19 cellular contexts compared by ENCODE assay signal in genomic region chr10:108049668-108050067, GRCh38.
DNase-seq lines count a peak whose midpoint lies in the region; ATAC-seq and TF ChIP-seq lines count a peak whose summit lies in the region.
"Had no signal": no experiment of that assay in that cellular context is flagged by ENCODE, and none has a peak within 500 bp of the region (broad histone marks: within the 10 kb centered on the region; RNA-seq: fewer than 3 reads in every experiment).

No MANE protein-coding gene starts in this region.

- ATAC-seq in GM19351 (IDR thresholded peaks at IDR 0.05; ENCODE audit: unreplicated experiment) (peak; percentile 46), HG03432 (IDR thresholded peaks at IDR 0.05; ENCODE audit: unreplicated experiment) (peak; percentile 59), WTC11 (no peak)
- ATAC-seq: K562 had no signal

- peaks cover 17% of the 10 kb centered on the region for H3K9me3 Mint-ChIP-seq in WTC11

- no peak overlapping the region for H3K4me3 Mint-ChIP-seq in WTC11
- H3K4me3 Mint-ChIP-seq: B cell; CD4-positive, CD25-positive, alpha-beta regulatory T cell; CD8-positive, alpha-beta memory T cell had no signal

- no peak overlapping the region for H3K27ac Mint-ChIP-seq in WTC11
- H3K27ac Mint-ChIP-seq: B cell; CD4-positive, CD25-positive, alpha-beta regulatory T cell; CD8-positive, alpha-beta memory T cell had no signal

- DNase-seq in GM12865 (ENCODE audit: low read depth) (peak; percentile 60), epithelial cell of esophagus (ENCODE audit: low read depth) (peak; percentile 35), NCI-H128 (lab: John Stamatoyannopoulos, UW; ENCODE audit: unreplicated experiment) (no peak), WTC11 (ENCODE audit: low spot score) (no peak), NCI-H2227 (lab: John Stamatoyannopoulos, UW; ENCODE audit: unreplicated experiment) (no peak)
- DNase-seq: CD4-positive, CD25-positive, alpha-beta regulatory T cell; CD8-positive, alpha-beta memory T cell; COR-L47; DMS 273 treated with DMSO at 0.1 percent for 48 hours; DMS53; DND-41; EL; IMR-90 had no signal

- CTCF ChIA-PET in WTC11 (lab: Charles Lee): interaction anchor here (0.7 kb wide), 1 partner anchor 60 kb away, joined by 3 read pairs; no protein-coding TSS in a partner anchor

- H3K27me3 Mint-ChIP-seq in WTC11 (ENCODE audit: low read depth): peaks cover 4% of the 10 kb centered on the region; the same call in 1 of the 2 replicates
- H3K27me3 Mint-ChIP-seq: B cell; CD4-positive, CD25-positive, alpha-beta regulatory T cell; CD8-positive, alpha-beta memory T cell had no signal

- peaks cover 5% of the 10 kb centered on the region for H3K36me3 Mint-ChIP-seq in WTC11
- H3K36me3 Mint-ChIP-seq: CD4-positive, CD25-positive, alpha-beta regulatory T cell; CD8-positive, alpha-beta memory T cell had no signal

- TF ChIP-seq CTCF in GM12865 (IDR thresholded peaks at IDR 0.05; ENCODE audit: insufficient read depth, low read depth, low read length, missing control alignments): no peak
- TF ChIP-seq CTCF in epithelial cell of esophagus (IDR thresholded peaks at IDR 0.05; ENCODE audit: insufficient read depth, low read depth, low read length, missing control alignments): no peak
- TF ChIP-seq CTCF in WTC11 (IDR thresholded peaks at IDR 0.05): no peak

- POLR2A ChIA-PET in WTC11 (lab: Charles Lee): no interaction called here

- H3K4me3 ChIP-seq in GM12865 (ENCODE audit: low read depth, low read length): no peak overlapping the region
- no peak overlapping the region for H3K4me3 ChIP-seq in epithelial cell of esophagus (ENCODE audit: low read length)
- H3K4me3 ChIP-seq: BLaER1 treated with 17β-estradiol and CSF1 and Interleukin-3, amounts not matched to agents 10 nM and 100 nM; HAP-1; K562 had no signal

- peaks cover 26% of the 10 kb centered on the region for H3K4me1 Mint-ChIP-seq in WTC11
- H3K4me1 Mint-ChIP-seq: B cell; CD4-positive, CD25-positive, alpha-beta regulatory T cell; CD8-positive, alpha-beta memory T cell had no signal

TF ChIP-seq in WTC11, 78 proteins besides CTCF, POLR2A, EP300 and RAD21:
- TF ChIP-seq, protein P1, sequence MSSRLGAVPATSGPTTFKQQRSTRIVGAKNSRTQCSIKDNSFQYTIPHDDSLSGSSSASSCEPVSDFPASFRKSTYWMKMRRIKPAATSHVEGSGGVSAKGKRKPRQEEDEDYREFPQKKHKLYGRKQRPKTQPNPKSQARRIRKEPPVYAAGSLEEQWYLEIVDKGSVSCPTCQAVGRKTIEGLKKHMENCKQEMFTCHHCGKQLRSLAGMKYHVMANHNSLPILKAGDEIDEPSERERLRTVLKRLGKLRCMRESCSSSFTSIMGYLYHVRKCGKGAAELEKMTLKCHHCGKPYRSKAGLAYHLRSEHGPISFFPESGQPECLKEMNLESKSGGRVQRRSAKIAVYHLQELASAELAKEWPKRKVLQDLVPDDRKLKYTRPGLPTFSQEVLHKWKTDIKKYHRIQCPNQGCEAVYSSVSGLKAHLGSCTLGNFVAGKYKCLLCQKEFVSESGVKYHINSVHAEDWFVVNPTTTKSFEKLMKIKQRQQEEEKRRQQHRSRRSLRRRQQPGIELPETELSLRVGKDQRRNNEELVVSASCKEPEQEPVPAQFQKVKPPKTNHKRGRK (CRISPR knock-in tag; IDR thresholded peaks at IDR 0.05; ENCODE audit: borderline replicate concordance): no peak
- TF ChIP-seq NFATC4 (CRISPR knock-in tag; IDR thresholded peaks at IDR 0.05) (no peak), HMGA2 (CRISPR knock-in tag; IDR thresholded peaks at IDR 0.05) (no peak), FOXK1 (CRISPR knock-in tag; IDR thresholded peaks at IDR 0.05) (no peak), GRHL2 (CRISPR knock-in tag; IDR thresholded peaks at IDR 0.05; ENCODE audit: insufficient replicate concordance, severe bottlenecking) (no peak)
- TF ChIP-seq, protein P2, sequence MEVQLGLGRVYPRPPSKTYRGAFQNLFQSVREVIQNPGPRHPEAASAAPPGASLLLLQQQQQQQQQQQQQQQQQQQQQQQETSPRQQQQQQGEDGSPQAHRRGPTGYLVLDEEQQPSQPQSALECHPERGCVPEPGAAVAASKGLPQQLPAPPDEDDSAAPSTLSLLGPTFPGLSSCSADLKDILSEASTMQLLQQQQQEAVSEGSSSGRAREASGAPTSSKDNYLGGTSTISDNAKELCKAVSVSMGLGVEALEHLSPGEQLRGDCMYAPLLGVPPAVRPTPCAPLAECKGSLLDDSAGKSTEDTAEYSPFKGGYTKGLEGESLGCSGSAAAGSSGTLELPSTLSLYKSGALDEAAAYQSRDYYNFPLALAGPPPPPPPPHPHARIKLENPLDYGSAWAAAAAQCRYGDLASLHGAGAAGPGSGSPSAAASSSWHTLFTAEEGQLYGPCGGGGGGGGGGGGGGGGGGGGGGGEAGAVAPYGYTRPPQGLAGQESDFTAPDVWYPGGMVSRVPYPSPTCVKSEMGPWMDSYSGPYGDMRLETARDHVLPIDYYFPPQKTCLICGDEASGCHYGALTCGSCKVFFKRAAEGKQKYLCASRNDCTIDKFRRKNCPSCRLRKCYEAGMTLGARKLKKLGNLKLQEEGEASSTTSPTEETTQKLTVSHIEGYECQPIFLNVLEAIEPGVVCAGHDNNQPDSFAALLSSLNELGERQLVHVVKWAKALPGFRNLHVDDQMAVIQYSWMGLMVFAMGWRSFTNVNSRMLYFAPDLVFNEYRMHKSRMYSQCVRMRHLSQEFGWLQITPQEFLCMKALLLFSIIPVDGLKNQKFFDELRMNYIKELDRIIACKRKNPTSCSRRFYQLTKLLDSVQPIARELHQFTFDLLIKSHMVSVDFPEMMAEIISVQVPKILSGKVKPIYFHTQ (CRISPR knock-in tag; IDR thresholded peaks at IDR 0.05): no peak

Comparison
In these comparisons a context has a peak if more than half of its experiments do, and no peak if none do; other contexts are left out.
1. DNase-seq: peak in GM12865 (single experiment) and epithelial cell of esophagus (single experiment); none in NCI-H128 (single experiment), WTC11 (single experiment) and NCI-H2227 (single experiment).